In genomic region chr12:95633049-95633545, GRCh38 we compare ENCODE assay signal across 8 cellular contexts.
DNase-seq lines count a peak whose midpoint lies in the region; ATAC-seq and TF ChIP-seq lines count a peak whose summit lies in the region.

No MANE protein-coding gene starts in this region.

- DNase-seq in GM03348 (ENCODE audit: low spot score) (peak; percentile 58), RKO (ENCODE audit: low spot score) (peak; percentile 89), fibroblast of the conjunctiva (ENCODE audit: low read depth) (peak; percentile 38), retinal pigment epithelial cell (ENCODE audit: low read depth) (peak; percentile 97)
- no peak for DNase-seq in activated CD4-positive, alpha-beta T cell treated with anti-CD3 and anti-CD28 coated beads for 4 hours

- H3K4me3 ChIP-seq in retinal pigment epithelial cell (ENCODE audit: low read length) = no peak overlapping the region

- no peak for TF ChIP-seq CTCF in retinal pigment epithelial cell (conservative IDR thresholded peaks at IDR 0.05; ENCODE audit: low read depth, low read length)

- TF ChIP-seq POLR2A in GM18505 (IDR thresholded peaks at IDR 0.05; ENCODE audit: borderline replicate concordance, extremely low read depth, insufficient read depth, insufficient read length) = no peak

- ATAC-seq in HG03045 (IDR thresholded peaks at IDR 0.05; ENCODE audit: unreplicated experiment) (no peak), GM18505 (IDR thresholded peaks at IDR 0.05; ENCODE audit: unreplicated experiment) (no peak), GM19455 (IDR thresholded peaks at IDR 0.05; ENCODE audit: unreplicated experiment) (no peak)

Comparison
In these comparisons a context has a peak if more than half of its experiments do, and no peak if none do; other contexts are left out.
1. DNase-seq: peak in GM03348 (single experiment), RKO (single experiment), fibroblast of the conjunctiva (single experiment) and retinal pigment epithelial cell (single experiment); none in activated CD4-positive, alpha-beta T cell treated with anti-CD3 and anti-CD28 coated beads for 4 hours (0 of 2).